ENCODE assay signal across 7 cellular contexts in the genomic region with DNA sequence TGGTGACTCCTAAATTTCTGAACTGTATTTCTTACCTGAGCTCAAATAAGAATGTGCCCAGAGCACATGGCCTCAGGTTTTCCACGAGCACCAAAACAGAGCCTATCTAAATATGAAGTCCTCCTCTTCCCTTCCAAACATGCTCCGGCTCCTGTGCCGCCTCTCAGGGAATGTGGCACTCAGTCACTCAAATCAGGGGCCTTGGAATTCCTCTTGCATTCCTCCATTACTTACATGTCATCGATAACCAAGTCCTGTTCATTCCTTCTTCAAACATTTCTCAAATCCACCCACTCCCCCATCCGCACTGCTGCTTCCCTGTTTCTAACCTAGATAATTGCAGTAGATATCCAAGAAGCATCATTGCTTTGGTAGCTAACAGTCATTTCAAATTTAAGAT.
"Had no signal": no experiment of that assay in that cellular context is flagged by ENCODE, and none has a peak within 500 bp of the region (broad histone marks: within the 10 kb centered on the region; RNA-seq: fewer than 3 reads in every experiment).

No MANE protein-coding gene starts in this region.

- DNase-seq: GOT3, H9, HCEC 1CT, IMR-90 had no signal

- H3K9me3 Mint-ChIP-seq: H9 had no signal

- H3K4me3 Mint-ChIP-seq: H9 had no signal

- FAIRE-seq: H54, HTR-8/SVneo, K562 had no signal

- H3K4me3 ChIP-seq: K562 had no signal
